ENCODE assay signal across 25 cellular contexts in the genomic region with DNA sequence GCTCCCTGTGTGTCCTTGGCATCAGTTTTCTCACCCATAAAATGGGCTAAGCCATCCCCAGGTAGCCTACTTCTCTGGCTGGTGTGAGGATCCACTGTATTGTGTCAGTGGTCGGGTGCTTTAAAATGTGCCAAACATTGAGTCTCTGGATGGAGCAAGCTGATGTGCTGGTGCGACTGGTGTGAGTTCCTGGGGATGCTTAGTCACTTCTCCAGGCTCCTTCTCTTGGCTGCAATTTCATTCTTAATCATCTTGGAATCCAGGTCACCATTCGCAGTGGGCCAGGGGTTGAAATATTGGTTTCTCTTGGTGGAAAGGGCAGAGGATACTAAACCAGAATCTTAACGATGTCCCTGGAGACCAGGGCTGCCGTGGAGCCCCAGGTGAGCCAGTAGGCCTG. TPM values are rescaled to one million over a fixed set of nuclear protein-coding genes. Genes with fewer than 3 reads are reported as not detected.
"Had no signal": no experiment of that assay in that cellular context is flagged by ENCODE, and none has a peak within 500 bp of the region (broad histone marks: within the 10 kb centered on the region; RNA-seq: fewer than 3 reads in every experiment).

No MANE protein-coding gene starts in this region.

- H3K4me3 ChIP-seq: esophagus squamous epithelium, lower lobe of right lung, mucosa of descending colon, skin epidermis, testis, uterus had no signal

- ATAC-seq: activated CD4-positive, alpha-beta T cell treated with anti-CD3 and anti-CD28 coated beads for 36 hours; activated naive CD4-positive, alpha-beta T cell treated with anti-CD3 and anti-CD28 coated beads, Interleukin-2, amount 50 U/mL, for 72 hours; activated T-helper 17 cell treated with anti-CD3 and anti-CD28 coated beads, Interleukin-2, amount 50 U/mL, for 72 hours; lower lobe of right lung; mucosa of descending colon; right cardiac atrium had no signal

- H3K36me3 ChIP-seq: esophagus squamous epithelium, lower lobe of right lung, uterus had no signal

- DNase-seq: activated B cell treated with CpG ODN at 0.5 μM for 24 hours; activated CD4-positive, alpha-beta T cell treated with anti-CD3 and anti-CD28 coated beads for 36 hours; activated CD4-positive, alpha-beta T cell treated with anti-CD3 and anti-CD28 coated beads, Interleukin-2, amount 50 U/mL, for 4 hours; activated CD8-positive, alpha-beta memory T cell treated with anti-CD3 and anti-CD28 coated beads for 24 hours; activated CD8-positive, alpha-beta memory T cell treated with anti-CD3 and anti-CD28 coated beads, Interleukin-2, amount 50 U/mL, for 4 hours; activated T-cell treated with anti-CD3 and anti-CD28 coated beads, Interleukin-2, amount 50 U/mL, for 24 hours; aorta; cortex of kidney; endodermal cell; esophagus squamous epithelium; lower lobe of right lung; mesendoderm; mucosa of descending colon; nephron progenitor cell; nucleus accumbens; stimulated activated CD4-positive, alpha-beta T cell treated with anti-CD3 and anti-CD28 coated beads, Interleukin-1b, Interleukin-23, amount 100 ng/mL, for 48 hours; testis; trophoblast cell; uterus had no signal

- H3K27ac ChIP-seq: esophagus squamous epithelium, lower lobe of right lung, parathyroid adenoma, skin epidermis, testis, uterus had no signal

- H3K27me3 ChIP-seq: esophagus squamous epithelium, testis, uterus had no signal

- H3K4me1 ChIP-seq: esophagus squamous epithelium, lower lobe of right lung, parathyroid adenoma, testis, uterus had no signal

- H3K9me3 ChIP-seq: esophagus squamous epithelium, lower lobe of right lung, mucosa of descending colon, testis, uterus had no signal

RNA-seq across cellular contexts. Expression of gene SCN5A, which starts 29.3 kb away (rescaled TPM):
- total RNA-seq: activated B cell treated with CpG ODN at 0.5 μM for 24 hours, bronchial epithelial cell had no signal
